8 cellular contexts compared by ENCODE assay signal in the genomic region with DNA sequence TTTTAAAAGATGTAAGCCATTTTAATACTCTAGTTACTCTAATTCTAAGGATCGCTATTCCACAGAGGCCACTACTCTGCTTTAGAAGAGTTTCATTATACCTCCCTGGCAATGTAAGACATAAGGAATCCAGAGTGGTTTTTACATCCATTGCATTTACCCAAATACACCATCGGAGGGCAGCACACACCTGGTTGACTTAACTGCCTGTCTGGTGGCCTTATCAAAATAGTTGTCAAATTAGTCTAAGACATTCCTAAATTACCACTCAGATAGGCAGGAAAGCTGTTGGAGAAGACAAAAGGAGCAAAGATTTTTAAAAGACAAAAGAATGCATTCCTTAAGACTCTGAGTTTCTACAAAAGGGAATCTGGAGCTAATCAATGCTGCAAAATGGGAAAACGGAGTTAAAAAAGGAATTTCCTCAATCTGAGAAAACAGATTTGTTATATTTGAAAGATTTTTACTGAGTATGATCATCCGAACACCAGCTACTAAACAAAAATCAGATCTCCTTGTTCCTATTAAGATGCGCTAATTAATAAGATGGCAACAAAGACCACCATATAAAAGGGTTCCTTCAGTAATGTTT. TPM values are rescaled to one million over a fixed set of nuclear protein-coding genes. Genes with fewer than 3 reads are reported as not detected.
A peak's percentile ranks its signal among the peaks of the same experiment; 100 is the strongest.
DNase-seq lines count a peak whose midpoint lies in the region; ATAC-seq and TF ChIP-seq lines count a peak whose summit lies in the region.

No MANE protein-coding gene starts in this region.

- H3K36me3 Mint-ChIP-seq in brain, result peaks cover 4% of the 10 kb centered on the region

- peaks cover 3% of the 10 kb centered on the region for H3K27me3 Mint-ChIP-seq in brain

- no peaks in the 10 kb centered on the region for H3K9me3 ChIP-seq in SJCRH30 (replicated peaks)

- ATAC-seq in GM21619 (IDR thresholded peaks at IDR 0.05; ENCODE audit: unreplicated experiment), result peak; percentile 79

- DNase-seq in DMS153 (lab: John Stamatoyannopoulos, UW) (peak; percentile 45), NAMALWA (ENCODE audit: low spot score) (peak; percentile 80), SJCRH30 (peak; percentile 46 to 84), iPS-NIHi7 (ENCODE audit: extremely low spot score) (peak; percentile 69), GOT3 (lab: John Stamatoyannopoulos, UW) (no peak)
- peak; percentile 19 for DNase-seq in stimulated activated CD4-positive, alpha-beta T cell treated with anti-CD3 and anti-CD28 coated beads, Interleukin-1b, Interleukin-23, amount 100 ng/mL, for 48 hours

- H3K27me3 ChIP-seq in SJCRH30, result no peaks in the 10 kb centered on the region

- peak overlapping the region in 1 of 5 experiments; percentile 22 for H3K4me3 Mint-ChIP-seq in brain

- no peaks in the 10 kb centered on the region; the same call in 1 of the 2 replicates for H3K4me1 ChIP-seq in SJCRH30

- peak; percentile 83 to 90 for TF ChIP-seq CTCF in brain (conservative IDR thresholded peaks at IDR 0.05)

- peak overlapping the region in 4 of 5 experiments; percentile 2 to 63 (median 15) for H3K27ac Mint-ChIP-seq in brain

- H3K4me3 ChIP-seq in SJCRH30, result no peak overlapping the region

- peaks cover 18% of the 10 kb centered on the region for H3K4me1 Mint-ChIP-seq in brain

- no peaks in the 10 kb centered on the region for H3K9me3 Mint-ChIP-seq in brain

- H3K27ac ChIP-seq in SJCRH30, result no peak overlapping the region

- H3K36me3 ChIP-seq in SJCRH30, result no peaks in the 10 kb centered on the region

RNA-seq across cellular contexts. Expression of gene FGD4, which starts 33.8 kb away (rescaled TPM):
- total RNA-seq in SJCRH30 (2014; rRNA removed; shearing (Covaris generic)), result 9.0 and 10.3 TPM in 2 replicates
- 1.6 TPM for polyA plus RNA-seq in brain (ENCODE audit: insufficient read depth, low read depth, low replicate concordance)
